ENCODE assay signal across 17 cellular contexts in the genomic region with DNA sequence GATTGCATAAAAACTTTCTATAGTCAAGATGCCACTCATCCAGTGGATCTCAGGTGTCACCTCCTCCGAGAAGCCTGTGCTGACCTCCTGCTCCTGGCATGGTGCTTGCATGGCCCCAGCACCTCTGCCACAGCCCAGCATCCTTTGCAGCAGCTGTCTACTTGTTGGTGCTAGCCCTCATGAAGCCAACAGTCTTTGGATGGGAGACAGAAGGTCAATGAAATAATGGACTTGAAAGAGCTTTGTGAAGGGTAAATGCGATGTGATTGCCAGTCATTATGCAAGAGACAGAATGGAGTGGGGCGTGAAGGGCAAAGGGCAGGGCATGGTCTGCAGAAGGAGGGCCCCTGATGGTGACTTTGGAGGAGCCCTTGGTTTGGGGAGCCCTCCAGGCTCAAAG.
DNase-seq lines count a peak whose midpoint lies in the region; ATAC-seq, FAIRE-seq and TF ChIP-seq lines count a peak whose summit lies in the region.
"Had no signal": no experiment of that assay in that cellular context is flagged by ENCODE, and none has a peak within 500 bp of the region (broad histone marks: within the 10 kb centered on the region; RNA-seq: fewer than 3 reads in every experiment).

No MANE protein-coding gene starts in this region.

- no peak for TF ChIP-seq EP300 in H1 (IDR thresholded peaks at IDR 0.05; ENCODE audit: borderline replicate concordance in 1 of 2, low read depth in 2 of 2, low read length in 2 of 2)

- 93% methylated on average over 3 of the region's 3 CpGs; no CpG with 5 or more reads in 1 of the 2 experiments for WGBS in H1 (ENCODE audit: extremely low coverage in 1 of 2, insufficient coverage in 1 of 2, insufficient read length in 1 of 2, insufficient replicate concordance in 2 of 2, low coverage in 1 of 2, low lambda C conversion rate in 2 of 2, missing lambda C conversion rate in 1 of 2), 2 experiments
- WGBS in neuronal stem cell (ENCODE audit: extremely low coverage in 2 of 2, insufficient read length in 2 of 2, insufficient replicate concordance in 1 of 2), 2 donors: no CpG with 5 or more reads among the region's 3 CpGs

- H3K36me3 Mint-ChIP-seq in type B pancreatic cell: peaks cover 3% of the 10 kb centered on the region

- H3K36me3 ChIP-seq in H1 (ENCODE audit: control insufficient read depth in 2 of 4, insufficient read depth in 4 of 4, low read length in 3 of 4) (no peaks in the 10 kb centered on the region), neuronal stem cell (replicated peaks in 1 of 2; ENCODE audit: control insufficient read depth in 2 of 2, insufficient read depth in 2 of 2, low read length in 2 of 2) (no peaks in the 10 kb centered on the region)

- H2BK12ac ChIP-seq in H1 (ENCODE audit: low read depth, low read length) (no peak overlapping the region), neuronal stem cell (ENCODE audit: low read length) (no peak overlapping the region)

- no peak for DNase-seq in H1 (ENCODE audit: low read depth in 1 of 2, low spot score in 2 of 2)
- peak; percentile 32 for DNase-seq in islet precursor cell
- DNase-seq in neuronal stem cell (ENCODE audit: low spot score): no peak
- peak; percentile 27 for DNase-seq in type B pancreatic cell (ENCODE audit: extremely low spot score, unreplicated experiment)
- no peak for DNase-seq in RWPE1 (ENCODE audit: low spot score)
- DNase-seq in urothelium cell line (ENCODE audit: low spot score): no peak
- DNase-seq: C1 segment of cervical spinal cord; CD4-positive, alpha-beta memory T cell; COR-L47; DMS153; DND-41; GOT3; H7; HCEC 1CT had no signal

- 0 out of 2 replicates have a peak overlapping the region, but pooled peaks have one; percentile 21 for H4K8ac ChIP-seq in H1 (ENCODE audit: extremely low read depth, insufficient read depth, low read length)
- no peak overlapping the region for H4K8ac ChIP-seq in neuronal stem cell (ENCODE audit: low read depth, low read length)

- no peak overlapping the region for H3K4ac ChIP-seq in H1 (replicated peaks; ENCODE audit: insufficient read length, low read depth, low read length)
- H3K4ac ChIP-seq in neuronal stem cell (ENCODE audit: low read length): no peak overlapping the region

- no peak overlapping the region for H4K5ac ChIP-seq in H1 (ENCODE audit: insufficient read length, low read depth, low read length)

- TF ChIP-seq CTCF in H1 (IDR thresholded peaks at IDR 0.05; ENCODE audit: control extremely low read depth in 1 of 3, insufficient read depth in 1 of 3, low read depth in 1 of 3, low read length in 3 of 3): no peak
- TF ChIP-seq CTCF in type B pancreatic cell (conservative IDR thresholded peaks at IDR 0.05): no peak
- no peak for TF ChIP-seq CTCF in RWPE1 (conservative IDR thresholded peaks at IDR 0.05; ENCODE audit: low read depth)

- CTCF ChIA-PET in H1 (lab: Charles Lee; ENCODE audit: partially characterized antibody): interaction anchor here (0.9 to 2.9 kb wide), 2 partner anchors 12 to 60 kb away, joined by 3 to 9 read pairs; no protein-coding TSS in a partner anchor
- CTCF ChIA-PET in RWPE1 (lab: Yijun Ruan, JAX): no interaction called here

- no peak for ATAC-seq in GM19395 (IDR thresholded peaks at IDR 0.05; ENCODE audit: unreplicated experiment)

- H3K27ac Mint-ChIP-seq in type B pancreatic cell: no peak overlapping the region
- H3K27ac Mint-ChIP-seq: CD4-positive, alpha-beta memory T cell had no signal

- no peak overlapping the region for H2AK5ac ChIP-seq in H1 (ENCODE audit: low read depth, low read length)
- H2AK5ac ChIP-seq in neuronal stem cell (ENCODE audit: low read depth, low read length): no peak overlapping the region

- H3K14ac ChIP-seq in H1 (ENCODE audit: insufficient read length) (no peak overlapping the region), neuronal stem cell (ENCODE audit: low read length) (peak overlapping the region; percentile 65)

- no peak overlapping the region for H2BK120ac ChIP-seq in H1 (replicated peaks; ENCODE audit: low read depth, low read length)
- H2BK120ac ChIP-seq in neuronal stem cell (ENCODE audit: low read depth, low read length): no peak overlapping the region

- no peak overlapping the region for H3K56ac ChIP-seq in H1 (replicated peaks; ENCODE audit: insufficient read length, low read depth, low read length)

- H2BK15ac ChIP-seq in H1 (ENCODE audit: low read length) (no peak overlapping the region), neuronal stem cell (ENCODE audit: low read length) (no peak overlapping the region)

- H3K9me3 Mint-ChIP-seq in type B pancreatic cell: peaks cover 11% of the 10 kb centered on the region

- H3K23ac ChIP-seq in H1 (ENCODE audit: insufficient read length) (no peak overlapping the region), neuronal stem cell (ENCODE audit: low read depth, low read length, poor library complexity) (peak overlapping the region; percentile 69)

- H3K23me2 ChIP-seq in H1 (ENCODE audit: low read depth, low read length): no peaks in the 10 kb centered on the region

- H3K27me3 Mint-ChIP-seq in type B pancreatic cell: peaks cover 11% of the 10 kb centered on the region

- H3K4me1 Mint-ChIP-seq in type B pancreatic cell (ENCODE audit: unreplicated experiment): no peaks in the 10 kb centered on the region
- H3K4me1 Mint-ChIP-seq: CD4-positive, alpha-beta memory T cell had no signal

- H2AFZ ChIP-seq in H1 (ENCODE audit: low read length) (no peak overlapping the region), neuronal stem cell (ENCODE audit: low read length) (no peak overlapping the region)

- H3K27me3 ChIP-seq in H1 (replicated peaks in 1 of 4; ENCODE audit: control insufficient read depth in 3 of 4, extremely low read depth in 1 of 4, insufficient read depth in 3 of 4, low read length in 3 of 4): no peaks in the 10 kb centered on the region; a peak in 1 of 7 replicates
- H3K27me3 ChIP-seq in neuronal stem cell (ENCODE audit: control insufficient read depth in 3 of 3, insufficient read depth in 3 of 3, low read depth in 1 of 3, low read length in 3 of 3): no peaks in the 10 kb centered on the region

- TF ChIP-seq RAD21 in H1 (IDR thresholded peaks at IDR 0.05 in 1 of 2, conservative IDR thresholded peaks at IDR 0.05 in 1 of 2; ENCODE audit: low read depth in 2 of 2, low read length in 2 of 2): no peak

- H3K4me1 ChIP-seq in H1 (replicated peaks in 1 of 4; ENCODE audit: control insufficient read depth in 3 of 4, insufficient read depth in 4 of 4, low read length in 3 of 4): no peaks in the 10 kb centered on the region; a peak in 1 of 7 replicates
- peaks cover 0 to 12% of the 10 kb centered on the region in 2 donors for H3K4me1 ChIP-seq in neuronal stem cell (ENCODE audit: control insufficient read depth in 2 of 2, insufficient read depth in 1 of 2, low read depth in 1 of 2, low read length in 2 of 2)

- no peak overlapping the region for H2BK20ac ChIP-seq in H1 (ENCODE audit: low read length)

- H3K4me3 Mint-ChIP-seq in type B pancreatic cell: no peak overlapping the region
- H3K4me3 Mint-ChIP-seq: CD4-positive, alpha-beta memory T cell had no signal

- H3K18ac ChIP-seq in H1 (ENCODE audit: extremely low read depth, low read length) (no peak overlapping the region), neuronal stem cell (ENCODE audit: low read length) (no peak overlapping the region)

- H3K4me3 ChIP-seq in H1 (ENCODE audit: extremely low read depth in 1 of 4, insufficient read depth in 2 of 4, low read depth in 3 of 4, low read length in 4 of 4) (no peak overlapping the region), neuronal stem cell (ENCODE audit: low read length in 2 of 2) (no peak overlapping the region)

- H3K27ac ChIP-seq in H1 (ENCODE audit: low read depth, low read length) (no peak overlapping the region), neuronal stem cell (replicated peaks; ENCODE audit: low read length) (no peak overlapping the region), RWPE1 (no peak overlapping the region)

- H4K91ac ChIP-seq in H1 (replicated peaks; ENCODE audit: insufficient read length, low read length) (no peak overlapping the region), neuronal stem cell (ENCODE audit: low read depth, low read length, poor library complexity) (no peak overlapping the region)

- no peak for TF ChIP-seq POLR2A in H1 (IDR thresholded peaks at IDR 0.05; ENCODE audit: control extremely low read depth in 1 of 2, low read depth in 2 of 2, low read length in 2 of 2)

- FAIRE-seq in H1 (lab: Jason Lieb, UNC) (no peak), urothelium cell line (lab: Jason Lieb, UNC) (no peak)
- FAIRE-seq: G401.6, GM12892 had no signal

- no peaks in the 10 kb centered on the region for H4K20me1 ChIP-seq in H1 (replicated peaks in 1 of 2; ENCODE audit: control insufficient read depth in 1 of 2, insufficient read depth in 2 of 2, low read length in 2 of 2)

- POLR2A ChIA-PET in H1 (lab: Charles Lee; ENCODE audit: partially characterized antibody): interaction anchor here (0.6 kb wide), 1 partner anchor 113 kb away, joined by 3 read pairs; no protein-coding TSS in a partner anchor
- POLR2A ChIA-PET in RWPE1 (lab: Yijun Ruan, JAX; ENCODE audit: low non-redundant PET): no interaction called here

- H3K79me1 ChIP-seq in H1 (ENCODE audit: low read depth, low read length) (no peaks in the 10 kb centered on the region), neuronal stem cell (ENCODE audit: low read depth, low read length) (no peaks in the 10 kb centered on the region)

- no peak overlapping the region for H3K9ac ChIP-seq in H1 (replicated peaks in 1 of 4; ENCODE audit: extremely low read depth in 1 of 4, low read depth in 3 of 4, low read length in 3 of 4)
- H3K9ac ChIP-seq in neuronal stem cell (ENCODE audit: low read depth, low read length, poor library complexity): peak overlapping the region; percentile 3

- no peaks in the 10 kb centered on the region for H3K79me2 ChIP-seq in H1 (ENCODE audit: control insufficient read depth in 1 of 2, insufficient read depth in 2 of 2, low read length in 2 of 2)

- no peak overlapping the region for H2BK5ac ChIP-seq in H1 (ENCODE audit: low read depth, low read length)
- no peak overlapping the region for H2BK5ac ChIP-seq in neuronal stem cell (ENCODE audit: low read length)

- peaks cover 3 to 5% of the 10 kb centered on the region in 2 experiments; a peak in 1 of 4 replicates for H3K9me3 ChIP-seq in H1 (ENCODE audit: insufficient read depth in 2 of 2, low read depth in 1 of 2, low read length in 1 of 2)
- peaks cover 2 to 4% of the 10 kb centered on the region in 2 donors for H3K9me3 ChIP-seq in neuronal stem cell (replicated peaks in 1 of 2; ENCODE audit: control insufficient read depth in 2 of 2, insufficient read depth in 1 of 2, low read depth in 1 of 2, low read length in 2 of 2)

- no peak overlapping the region for H3K4me2 ChIP-seq in H1 (ENCODE audit: insufficient read depth in 1 of 2, low read depth in 2 of 2, low read length in 2 of 2)
- no peak overlapping the region for H3K4me2 ChIP-seq in neuronal stem cell (ENCODE audit: insufficient read depth, low read length, poor library complexity, severe bottlenecking)

Comparison
In these comparisons a context has a peak if more than half of its experiments do, and no peak if none do; other contexts are left out.
1. DNase-seq: peak in islet precursor cell (single experiment) and type B pancreatic cell (single experiment); none in H1 (0 of 2), neuronal stem cell (single experiment), RWPE1 (single experiment) and urothelium cell line (single experiment).